8 cellular contexts compared by ENCODE assay signal in genomic region chr20:32357869-32358631, GRCh38. TPM values are rescaled to one million over a fixed set of nuclear protein-coding genes. Genes with fewer than 3 reads are reported as not detected.
DNase-seq lines count a peak whose midpoint lies in the region; FAIRE-seq and TF ChIP-seq lines count a peak whose summit lies in the region.

Gene ASXL1 (plus strand): TSS chr20:32358331. CDS start chr20:32358776, 445 bp downstream.

- DNase-seq in GM03348 (ENCODE audit: low spot score) (peak; percentile 92), HEK293T (ENCODE audit: extremely low spot score) (peak; percentile 95), NAMALWA (ENCODE audit: low spot score) (peak; percentile 98), SK-N-DZ (ENCODE audit: low spot score) (peak; percentile 100), frontal cortex (ENCODE audit: low spot score in 2 of 2) (peak; percentile 94 to 95), substantia nigra (lab: John Stamatoyannopoulos, UW) (peak; percentile 76 to 99 (median 96))
- peak; percentile 97 for DNase-seq in activated naive CD4-positive, alpha-beta T cell treated with anti-CD3 and anti-CD28 coated beads for 36 hours

- H3K4me1 ChIP-seq in neutrophil (ENCODE audit: control insufficient read depth in 1 of 2, insufficient read depth in 1 of 2, low read depth in 1 of 2, low read length in 1 of 2), result peaks cover 21 to 24% of the 10 kb centered on the region in 2 experiments

- H3K27me3 ChIP-seq in neutrophil, result no peaks in the 10 kb centered on the region

- peak within 1 kb of the TSS; percentile 99 for H3K27ac ChIP-seq in neutrophil
- peak within 1 kb of the TSS; percentile 96 for H3K27ac ChIP-seq in substantia nigra (ENCODE audit: low read depth, low read length, poor library complexity, severe bottlenecking)

- peak within 1 kb of the TSS; percentile 97 for H3K4me3 Mint-ChIP-seq in activated naive CD4-positive, alpha-beta T cell treated with anti-CD3 and anti-CD28 coated beads for 36 hours

- no peak for FAIRE-seq in frontal cortex (lab: Jason Lieb, UNC)

- peak within 1 kb of the TSS; percentile 68 to 97 for H3K4me3 ChIP-seq in neutrophil (ENCODE audit: low read depth in 1 of 2, low read length in 1 of 2)

- no peaks in the 10 kb centered on the region for H3K9me3 ChIP-seq in neutrophil

- no peaks in the 10 kb centered on the region for H3K9me3 Mint-ChIP-seq in activated naive CD4-positive, alpha-beta T cell treated with anti-CD3 and anti-CD28 coated beads for 36 hours

- peaks cover 67% of the 10 kb centered on the region for H3K4me1 Mint-ChIP-seq in activated naive CD4-positive, alpha-beta T cell treated with anti-CD3 and anti-CD28 coated beads for 36 hours (ENCODE audit: low read depth)

- TF ChIP-seq CTCF in neutrophil (IDR thresholded peaks at IDR 0.05), result peak; percentile 40

- POLR2A ChIA-PET in HEK293T (lab: Yijun Ruan, JAX), result interaction anchor here (0.7 to 1.5 kb wide), 5 partner anchors 10 to 148 kb away, joined by 3 to 7 read pairs (median 4); no protein-coding TSS in a partner anchor

- H3K36me3 ChIP-seq in neutrophil, result no peaks in the 10 kb centered on the region

- H3K27me3 Mint-ChIP-seq in activated naive CD4-positive, alpha-beta T cell treated with anti-CD3 and anti-CD28 coated beads for 36 hours (ENCODE audit: low read depth), result no peaks in the 10 kb centered on the region

- intact Hi-C loops in activated naive CD4-positive, alpha-beta T cell treated with anti-CD3 and anti-CD28 coated beads for 36 hours (cut with micrococcal nuclease), result loop anchor here (1.0 to 5.0 kb wide), 5 partner anchors 154 to 614 kb away; partner anchors contain the start of genes NOL4L and TM9SF4

- peak within 1 kb of the TSS; percentile 100 for H3K27ac Mint-ChIP-seq in activated naive CD4-positive, alpha-beta T cell treated with anti-CD3 and anti-CD28 coated beads for 36 hours

- peaks cover 20% of the 10 kb centered on the region for H3K36me3 Mint-ChIP-seq in activated naive CD4-positive, alpha-beta T cell treated with anti-CD3 and anti-CD28 coated beads for 36 hours (ENCODE audit: low read depth)

- CTCF ChIA-PET in HEK293T (lab: Yijun Ruan, JAX), result no interaction called here
- CTCF ChIA-PET in activated naive CD4-positive, alpha-beta T cell treated with anti-CD3 and anti-CD28 coated beads for 36 hours (lab: Charles Lee), result interaction anchor here (0.7 to 2.0 kb wide), 3 partner anchors 72 to 150 kb away, joined by 3 to 4 read pairs (median 3); no protein-coding TSS in a partner anchor

TF ChIP-seq in HEK293T, 16 proteins besides CTCF, POLR2A, EP300 and RAD21:
- TF ChIP-seq CTBP1 (IDR thresholded peaks at IDR 0.05; ENCODE audit: borderline replicate concordance) (no peak), ZNF384 (IDR thresholded peaks at IDR 0.05) (peak; percentile 98), L3MBTL2 (conservative IDR thresholded peaks at IDR 0.05) (no peak), BHLHE40 (IDR thresholded peaks at IDR 0.05; ENCODE audit: borderline replicate concordance) (no peak), FOXK2 (IDR thresholded peaks at IDR 0.05) (no peak), SP1 (IDR thresholded peaks at IDR 0.05) (peak; percentile 86; the same call in 1 of the 2 replicates), ELF4 (IDR thresholded peaks at IDR 0.05) (peak; percentile 58), NFRKB (IDR thresholded peaks at IDR 0.05) (no peak), LEF1 (IDR thresholded peaks at IDR 0.05; ENCODE audit: borderline replicate concordance) (no peak), ARNT (IDR thresholded peaks at IDR 0.05) (no peak), PKNOX1 (IDR thresholded peaks at IDR 0.05) (no peak), FOXA1 (IDR thresholded peaks at IDR 0.05) (no peak), HDGF (IDR thresholded peaks at IDR 0.05; ENCODE audit: borderline replicate concordance) (no peak), FOXM1 (IDR thresholded peaks at IDR 0.05; ENCODE audit: borderline replicate concordance) (peak; percentile 95), SUZ12 (IDR thresholded peaks at IDR 0.05) (no peak), TARDBP (IDR thresholded peaks at IDR 0.05) (peak; percentile 97)
TF ChIP-seq in HEK293T: peak in this region for 5.

RNA-seq across cellular contexts. Expression of gene ASXL1, which starts in this region (rescaled TPM):
- polyA plus RNA-seq in SK-N-DZ (2014; cell fraction: cytosol; rRNA removed), result 46.2 and 80.1 TPM in 2 replicates
- polyA plus RNA-seq in SK-N-DZ (2014; cell fraction: nucleus; rRNA removed), result 215 and 320 TPM in 2 replicates
- 100 to 1,000 TPM; 155 to 162 TPM for total RNA-seq in activated naive CD4-positive, alpha-beta T cell treated with anti-CD3 and anti-CD28 coated beads for 36 hours
- 64.8 TPM for total RNA-seq in frontal cortex

Comparison
In these comparisons a context has a peak if more than half of its experiments do, and no peak if none do; other contexts are left out.
1. Peak in every context shown above with its lines: DNase-seq, H3K4me3 ChIP-seq and H3K27ac ChIP-seq.